Comparison of ENCODE assay signal across 12 cellular contexts in the genomic region with DNA sequence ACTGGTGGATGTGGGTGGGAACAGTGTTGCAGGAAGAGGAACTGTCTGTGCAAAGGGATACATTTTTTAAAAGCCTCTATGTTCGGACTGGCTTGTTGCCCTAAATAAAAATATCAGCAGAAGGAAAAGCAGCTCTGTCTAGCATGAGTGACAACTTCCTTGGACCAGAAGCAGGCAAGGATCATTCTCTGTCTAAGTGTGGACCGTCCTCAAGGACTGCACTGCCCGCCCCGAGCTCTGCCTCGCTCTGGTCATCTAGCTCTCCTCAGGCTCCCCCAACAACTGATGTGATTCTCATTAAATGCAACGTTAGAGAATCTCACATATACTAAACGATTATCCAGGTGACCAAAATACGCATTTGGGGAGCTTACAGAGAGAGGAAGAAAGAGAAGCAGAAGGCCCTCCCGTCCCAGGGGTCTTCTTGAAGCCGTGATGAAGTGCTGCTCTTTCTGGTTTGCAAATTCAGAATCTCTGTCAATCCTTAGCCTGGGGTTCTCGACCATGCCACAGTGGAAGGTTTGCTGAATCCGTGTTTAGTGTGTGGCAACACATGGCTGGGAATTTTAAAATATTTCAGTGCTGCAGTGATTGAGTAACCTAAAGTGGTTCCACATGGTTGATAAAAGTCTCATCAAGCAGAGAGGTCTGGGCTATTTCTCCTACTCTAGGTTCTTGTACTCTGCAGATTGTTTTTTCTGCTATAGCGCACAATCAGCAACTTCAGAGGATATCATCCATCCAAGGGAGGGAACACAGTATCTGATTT.
DNase-seq lines count a peak whose midpoint lies in the region; ATAC-seq and TF ChIP-seq lines count a peak whose summit lies in the region.
"Had no signal": no experiment of that assay in that cellular context is flagged by ENCODE, and none has a peak within 500 bp of the region (broad histone marks: within the 10 kb centered on the region; RNA-seq: fewer than 3 reads in every experiment).

No MANE protein-coding gene starts in this region.

- no peaks in the 10 kb centered on the region for H3K4me1 Mint-ChIP-seq in activated CD8-positive, alpha-beta T cell treated with anti-CD3 and anti-CD28 coated beads for 36 hours (ENCODE audit: low read depth)

- H3K27me3 Mint-ChIP-seq in activated CD8-positive, alpha-beta T cell treated with anti-CD3 and anti-CD28 coated beads for 36 hours: no peaks in the 10 kb centered on the region
- H3K27me3 Mint-ChIP-seq: CD8-positive, alpha-beta memory T cell had no signal

- H3K36me3 Mint-ChIP-seq in activated CD8-positive, alpha-beta T cell treated with anti-CD3 and anti-CD28 coated beads for 36 hours (ENCODE audit: low read depth): no peaks in the 10 kb centered on the region
- H3K36me3 Mint-ChIP-seq: CD8-positive, alpha-beta memory T cell had no signal

- no peaks in the 10 kb centered on the region for H3K9me3 Mint-ChIP-seq in activated CD8-positive, alpha-beta T cell treated with anti-CD3 and anti-CD28 coated beads for 36 hours
- H3K9me3 Mint-ChIP-seq: CD8-positive, alpha-beta memory T cell had no signal

- H3K4me3 Mint-ChIP-seq in activated CD8-positive, alpha-beta T cell treated with anti-CD3 and anti-CD28 coated beads for 36 hours: no peak overlapping the region
- H3K4me3 Mint-ChIP-seq: CD8-positive, alpha-beta memory T cell had no signal

- CTCF ChIA-PET in activated CD8-positive, alpha-beta T cell treated with anti-CD3 and anti-CD28 coated beads for 36 hours (lab: Charles Lee): no interaction called here

- no peak overlapping the region for H3K4me3 ChIP-seq in foreskin fibroblast (ENCODE audit: low read depth in 1 of 2, low read length in 2 of 2)

- DNase-seq in CD1c-positive myeloid dendritic cell (ENCODE audit: extremely low spot score): peak; percentile 19
- peak; percentile 72 to 87 for DNase-seq in foreskin fibroblast
- no peak for DNase-seq in NOMO-1 treated with DMSO at 0.1 percent for 48 hours (lab: John Stamatoyannopoulos, UW; ENCODE audit: unreplicated experiment)
- no peak for DNase-seq in MV-4-11 (lab: John Stamatoyannopoulos, UW)
- DNase-seq in activated CD8-positive, alpha-beta T cell treated with anti-CD3 and anti-CD28 coated beads for 36 hours: no peak
- DNase-seq: CD8-positive, alpha-beta memory T cell; H7; NCI-H146; small intestine had no signal

- POLR2A ChIA-PET in activated CD8-positive, alpha-beta T cell treated with anti-CD3 and anti-CD28 coated beads for 36 hours (lab: Charles Lee): no interaction called here

- no peak overlapping the region for H3K27ac Mint-ChIP-seq in activated CD8-positive, alpha-beta T cell treated with anti-CD3 and anti-CD28 coated beads for 36 hours

- peak; percentile 48 for ATAC-seq in GM21360 (IDR thresholded peaks at IDR 0.05; ENCODE audit: unreplicated experiment)
- peak; percentile 29 for ATAC-seq in HG03280 (IDR thresholded peaks at IDR 0.05; ENCODE audit: unreplicated experiment)
- no peak for ATAC-seq in activated CD8-positive, alpha-beta T cell treated with anti-CD3 and anti-CD28 coated beads for 36 hours
- no peak for ATAC-seq in HG02970 (IDR thresholded peaks at IDR 0.05; ENCODE audit: low FRiP score, unreplicated experiment)

- no peak for TF ChIP-seq CTCF in foreskin fibroblast (IDR thresholded peaks at IDR 0.05; ENCODE audit: low read depth, low read length)
- no peak for TF ChIP-seq CTCF in activated CD8-positive, alpha-beta T cell treated with anti-CD3 and anti-CD28 coated beads for 36 hours (IDR thresholded peaks at IDR 0.05)

- intact Hi-C loops in activated CD8-positive, alpha-beta T cell treated with anti-CD3 and anti-CD28 coated beads for 36 hours (cut with micrococcal nuclease): no loop called here

Comparison
In these comparisons a context has a peak if more than half of its experiments do, and no peak if none do; other contexts are left out.
1. DNase-seq: peak in CD1c-positive myeloid dendritic cell (single experiment) and foreskin fibroblast (2 of 2); none in NOMO-1 treated with DMSO at 0.1 percent for 48 hours (single experiment), MV-4-11 (single experiment) and activated CD8-positive, alpha-beta T cell treated with anti-CD3 and anti-CD28 coated beads for 36 hours (single experiment).
2. ATAC-seq: peak in GM21360 (single experiment) and HG03280 (single experiment); none in activated CD8-positive, alpha-beta T cell treated with anti-CD3 and anti-CD28 coated beads for 36 hours (single experiment) and HG02970 (single experiment).